ENCODE assay signal across 10 cellular contexts in genomic region chr14:100191584-100192249, GRCh38. TPM values are rescaled to one million over a fixed set of nuclear protein-coding genes. Genes with fewer than 3 reads are reported as not detected.
DNase-seq lines count a peak whose midpoint lies in the region; ATAC-seq and TF ChIP-seq lines count a peak whose summit lies in the region.
"Had no signal": no experiment of that assay in that cellular context is flagged by ENCODE, and none has a peak within 500 bp of the region (broad histone marks: within the 10 kb centered on the region; RNA-seq: fewer than 3 reads in every experiment).

No MANE protein-coding gene starts in this region.

- H3K27ac ChIP-seq in SK-N-SH (ENCODE audit: low read depth in 2 of 2, low read length in 1 of 2) (no peak overlapping the region), SU-DHL-6 (ENCODE audit: low read depth, low read length) (no peak overlapping the region), hepatocyte (no peak overlapping the region), stomach (peak overlapping the region; percentile 88 to 95 (median 90))

- H3F3A ChIP-seq in SK-N-SH (replicated peaks; ENCODE audit: insufficient read depth) (peaks cover 12% of the 10 kb centered on the region), SU-DHL-6 (ENCODE audit: insufficient read depth) (0 out of 2 replicates have a peak, but pooled peaks cover 5% of the 10 kb centered on the region)

- H3K79me2 ChIP-seq in SK-N-SH (ENCODE audit: insufficient read depth) (no peaks in the 10 kb centered on the region), SU-DHL-6 (ENCODE audit: insufficient read depth, low read length) (no peaks in the 10 kb centered on the region), hepatocyte (no peaks in the 10 kb centered on the region)

- no peaks in the 10 kb centered on the region for H4K20me1 ChIP-seq in SK-N-SH (ENCODE audit: insufficient read depth)
- H4K20me1 ChIP-seq in SU-DHL-6 (ENCODE audit: low read depth, low read length), result no peaks in the 10 kb centered on the region
- no peaks in the 10 kb centered on the region for H4K20me1 ChIP-seq in hepatocyte (ENCODE audit: insufficient read depth, poor library complexity, severe bottlenecking)

- WGBS in SK-N-SH (ENCODE audit: low lambda C conversion rate), result 91% methylated on average over 14 of the region's 14 CpGs
- 95% methylated on average over 12 of the region's 14 CpGs for WGBS in hepatocyte (ENCODE audit: low lambda C conversion rate, missing lambda C conversion rate)
- 62 to 72% (median 67%) methylated on average over 14 of the region's 14 CpGs for WGBS in stomach, 5 donors

- H3K4me1 ChIP-seq in SK-N-SH (ENCODE audit: control insufficient read depth in 1 of 2, insufficient read depth in 2 of 2, low read depth in 1 of 2, low read length in 1 of 2) (peaks cover 4 to 12% of the 10 kb centered on the region in 2 experiments; a peak in 2 of 4 replicates), hepatocyte (ENCODE audit: insufficient read depth) (peaks cover 16% of the 10 kb centered on the region), stomach (peaks cover 25 to 38% (median 33%) of the 10 kb centered on the region in 4 donors)

- H3K36me3 ChIP-seq in SK-N-SH (replicated peaks in 1 of 2; ENCODE audit: control insufficient read depth in 1 of 2, insufficient read depth in 2 of 2, low read length in 1 of 2) (no peaks in the 10 kb centered on the region), SU-DHL-6 (ENCODE audit: low read length) (no peaks in the 10 kb centered on the region), hepatocyte (replicated peaks; ENCODE audit: insufficient read depth, low read depth) (no peaks in the 10 kb centered on the region), stomach (no peaks in the 10 kb centered on the region)

- DNase-seq in SK-N-SH, result no peak
- no peak for DNase-seq in hepatocyte (ENCODE audit: low spot score)
- no peak for DNase-seq in stomach
- no peak for DNase-seq in AML-193 (lab: John Stamatoyannopoulos, UW)
- DNase-seq in NCI-H2227 (lab: John Stamatoyannopoulos, UW; ENCODE audit: unreplicated experiment), result no peak
- no peak for DNase-seq in GM13976 (ENCODE audit: low spot score)
- DNase-seq: 8988T, NCI-H2081 treated with DMSO at 0.1 percent for 48 hours had no signal

- ATAC-seq in SK-N-SH treated with all-trans-retinoic acid at 6 μM for 48 hours, result no peak

- intact Hi-C loops in stomach (cut with DNase I; ENCODE audit: low total_unique reads), result no loop called here

- in situ Hi-C loops in GM13976 (cut with MboI; ENCODE audit: low sequenced_read_pairs, unreplicated experiment), result no loop called here

- no peak for TF ChIP-seq POLR2A in stomach (IDR thresholded peaks at IDR 0.05)

- TF ChIP-seq EP300 in SK-N-SH (IDR thresholded peaks at IDR 0.05; ENCODE audit: borderline replicate concordance in 1 of 2, low read depth in 1 of 2, low read length in 1 of 2) (no peak), stomach (IDR thresholded peaks at IDR 0.05) (no peak)

- no peak for TF ChIP-seq CTCF in SK-N-SH (IDR thresholded peaks at IDR 0.05)
- no peak for TF ChIP-seq CTCF in SU-DHL-6 (IDR thresholded peaks at IDR 0.05; ENCODE audit: insufficient read depth, low read length, poor library complexity, severe bottlenecking)
- TF ChIP-seq CTCF in hepatocyte (IDR thresholded peaks at IDR 0.05; ENCODE audit: poor library complexity), result no peak
- no peak for TF ChIP-seq CTCF in stomach (IDR thresholded peaks at IDR 0.05)
- TF ChIP-seq CTCF in GM13976 (IDR thresholded peaks at IDR 0.05; ENCODE audit: borderline replicate concordance, control extremely low read depth, extremely low read depth, insufficient read depth, missing control alignments), result no peak

- CTCF ChIA-PET in SK-N-SH (lab: Yijun Ruan, JAX), result interaction anchor here (0.6 to 4.8 kb wide), 34 partner anchors 12 to 316 kb away, joined by 3 to 54 read pairs (median 5); partner anchors contain the start of gene DEGS2

- H2AFZ ChIP-seq in SK-N-SH (ENCODE audit: low read depth), result peak overlapping the region; percentile 89; the same call in 1 of the 2 replicates
- no peak overlapping the region for H2AFZ ChIP-seq in SU-DHL-6 (ENCODE audit: low read depth, low read length, severe bottlenecking)
- H2AFZ ChIP-seq in hepatocyte, result peak overlapping the region; percentile 92

- H3K9me3 ChIP-seq in SK-N-SH (no peaks in the 10 kb centered on the region), SU-DHL-6 (ENCODE audit: insufficient read depth, low read length) (no peaks in the 10 kb centered on the region), hepatocyte (ENCODE audit: low read depth) (no peaks in the 10 kb centered on the region), stomach (no peaks in the 10 kb centered on the region)

- H3K4me2 ChIP-seq in SK-N-SH (peak overlapping the region; percentile 69; the same call in 1 of the 2 replicates), SU-DHL-6 (ENCODE audit: low read depth, low read length, poor library complexity, severe bottlenecking) (peak overlapping the region; percentile 52), hepatocyte (peak overlapping the region; percentile 77)

- H3K9me2 ChIP-seq in SK-N-SH (no peaks in the 10 kb centered on the region), SU-DHL-6 (replicated peaks; ENCODE audit: insufficient read depth, low read length) (no peaks in the 10 kb centered on the region), hepatocyte (replicated peaks; ENCODE audit: insufficient read depth) (no peaks in the 10 kb centered on the region)

- H3K9ac ChIP-seq in SK-N-SH (no peak overlapping the region; the same call in 1 of the 2 replicates), SU-DHL-6 (ENCODE audit: low read length) (no peak overlapping the region)

- H3K27me3 ChIP-seq in SK-N-SH (ENCODE audit: insufficient read depth) (no peaks in the 10 kb centered on the region), SU-DHL-6 (ENCODE audit: low read length) (no peaks in the 10 kb centered on the region), hepatocyte (no peaks in the 10 kb centered on the region), stomach (no peaks in the 10 kb centered on the region)

- no peak for TF ChIP-seq RAD21 in SK-N-SH (IDR thresholded peaks at IDR 0.05; ENCODE audit: low read length)

- H3K4me3 ChIP-seq in SK-N-SH (ENCODE audit: low read depth in 2 of 2, low read length in 1 of 2) (no peak overlapping the region), SU-DHL-6 (ENCODE audit: insufficient read depth, low read length, poor library complexity, severe bottlenecking) (no peak overlapping the region), hepatocyte (no peak overlapping the region), stomach (peak overlapping the region in 1 of 4 donors; percentile 38)

- POLR2A ChIA-PET in SK-N-SH (lab: Yijun Ruan, JAX), result interaction anchor here (0.7 to 1.4 kb wide), 2 partner anchors 59 to 111 kb away, joined by 3 to 4 read pairs; no protein-coding TSS in a partner anchor

TF ChIP-seq in SK-N-SH, 30 proteins besides CTCF, POLR2A, EP300 and RAD21:
- no peak for TF ChIP-seq TCF12 (IDR thresholded peaks at IDR 0.05)
- TF ChIP-seq MXI1 (IDR thresholded peaks at IDR 0.05; ENCODE audit: low read depth, low read length), result no peak

TF ChIP-seq in SK-N-SH treated with all-trans-retinoic acid at 6 μM for 48 hours, 23 proteins besides CTCF, POLR2A, EP300 and RAD21:
- TF ChIP-seq ARNTL (CRISPR knock-in tag; IDR thresholded peaks at IDR 0.05; ENCODE audit: borderline replicate concordance, low read depth) (no peak), TOX (CRISPR knock-in tag; IDR thresholded peaks at IDR 0.05; ENCODE audit: borderline replicate concordance) (no peak), ZC3H10 (CRISPR knock-in tag; IDR thresholded peaks at IDR 0.05) (no peak), ZNF8 (CRISPR knock-in tag; IDR thresholded peaks at IDR 0.05) (no peak), ZNF565 (CRISPR knock-in tag; conservative IDR thresholded peaks at IDR 0.05; ENCODE audit: low read depth) (no peak), ESRRG (CRISPR knock-in tag; IDR thresholded peaks at IDR 0.05) (no peak)

RNA-seq across cellular contexts. Expression of gene DEGS2, which starts 32.3 kb away (rescaled TPM):
- polyA plus RNA-seq in SK-N-SH (2012; rRNA removed) (0.02 TPM in 2 replicates), hepatocyte (7.7 and 11.8 TPM in 2 replicates), stomach (1 to 10 TPM; 4.3 to 8.6 (median 7.7) TPM)
- under 0.01 and 0.01 TPM in 2 replicates for polyA plus RNA-seq in SK-N-SH (2012; cell fraction: cytosol; rRNA removed)
- 0.16 and 0.18 TPM in 2 replicates for polyA plus RNA-seq in SK-N-SH (2012; cell fraction: nucleus; rRNA removed)
- total RNA-seq in hepatocyte (1.8 and 5.3 TPM in 2 replicates), stomach (10 to 100 TPM in 4 of 5 donors, 1 to 10 TPM in 1; 1.2 to 53.0 (median 25.0) TPM)

RNA-seq across cellular contexts. Expression of gene YY1, which starts 47.2 kb away (rescaled TPM):
- polyA plus RNA-seq in SK-N-SH (2012; rRNA removed) (18.1 and 18.6 TPM in 2 replicates), hepatocyte (27.3 and 32.6 TPM in 2 replicates), stomach (10 to 100 TPM; 23.0 to 27.0 (median 26.3) TPM)
- 23.4 and 25.2 TPM in 2 replicates for polyA plus RNA-seq in SK-N-SH (2012; cell fraction: cytosol; rRNA removed)
- polyA plus RNA-seq in SK-N-SH (2012; cell fraction: nucleus; rRNA removed), result 32.0 and 38.8 TPM in 2 replicates
- total RNA-seq in hepatocyte (52.6 and 58.5 TPM in 2 replicates), stomach (10 to 100 TPM; 33.0 to 68.1 (median 57.8) TPM)

Comparison
In these comparisons a context has a peak if more than half of its experiments do, and no peak if none do; other contexts are left out.
1. H3K27ac ChIP-seq: peak in stomach (5 of 5); none in SK-N-SH (0 of 2), SU-DHL-6 (single experiment) and hepatocyte (single experiment).
2. Peak in every context shown above with its lines, with median percentiles within 50 percentile points of each other: H3K4me2 ChIP-seq.